ENCODE assay signal across 1 cellular context in the genomic region with DNA sequence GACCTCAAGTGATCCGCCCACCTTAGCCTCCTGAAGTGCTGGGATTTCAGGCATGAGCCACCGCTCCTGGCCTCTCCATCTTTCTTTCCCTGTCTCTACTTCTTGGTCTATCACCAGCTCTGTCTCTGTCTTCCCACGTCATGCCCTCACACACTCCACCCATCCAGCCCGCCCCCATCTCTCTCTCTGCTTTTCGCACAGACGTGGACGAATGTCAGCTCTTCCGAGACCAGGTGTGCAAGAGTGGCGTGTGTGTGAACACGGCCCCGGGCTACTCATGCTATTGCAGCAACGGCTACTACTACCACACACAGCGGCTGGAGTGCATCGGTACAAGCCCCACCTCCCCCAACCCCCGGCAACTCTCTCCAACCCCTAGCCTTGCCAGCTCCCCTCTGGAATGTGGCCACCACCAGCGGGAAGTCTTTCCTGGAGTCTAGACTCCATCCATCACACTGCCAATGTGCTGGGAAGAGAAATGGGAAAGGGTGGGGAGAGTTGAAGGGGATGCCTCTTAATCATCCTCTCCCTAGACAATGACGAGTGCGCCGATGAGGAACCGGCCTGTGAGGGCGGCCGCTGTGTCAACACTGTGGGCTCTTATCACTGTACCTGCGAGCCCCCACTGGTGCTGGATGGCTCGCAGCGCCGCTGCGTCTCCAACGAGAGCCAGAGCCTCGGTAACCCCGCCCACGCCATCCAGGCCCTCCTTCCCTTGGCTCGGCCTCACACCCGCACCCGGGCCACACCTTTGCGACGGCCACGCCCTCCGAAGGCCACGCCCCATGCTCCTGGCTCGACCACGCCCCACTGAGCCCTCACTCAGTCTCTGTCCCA.
TF ChIP-seq lines count a peak whose summit lies in the region.

No MANE protein-coding gene starts in this region.

TF ChIP-seq in K562, 482 proteins besides CTCF, POLR2A, EP300 and RAD21 (continues in another document):
- TF ChIP-seq SETDB1 (IDR thresholded peaks at IDR 0.05; ENCODE audit: low read length) (peak; percentile 64), ZBTB12 (CRISPR knock-in tag; IDR thresholded peaks at IDR 0.05) (no peak), ZKSCAN1 (IDR thresholded peaks at IDR 0.05; ENCODE audit: low read depth, low read length) (peak; percentile 52), HDAC2 (IDR thresholded peaks at IDR 0.05) (0 out of 2 replicates have a peak, but pooled peaks have one; percentile 61), HNRNPL (IDR thresholded peaks at IDR 0.05; ENCODE audit: low read depth, low read length) (no peak), ZBTB7A (IDR thresholded peaks at IDR 0.05; ENCODE audit: borderline replicate concordance, control insufficient read depth, low read depth, low read length) (peak; percentile 87; the same call in 1 of the 2 replicates), ERF (CRISPR knock-in tag; IDR thresholded peaks at IDR 0.05) (0 out of 2 replicates have a peak, but pooled peaks have one; percentile 19), NR2C1 (IDR thresholded peaks at IDR 0.05) (no peak), NR2C1 (tag; IDR thresholded peaks at IDR 0.05) (no peak), FOXK2 (conservative IDR thresholded peaks at IDR 0.05 in 1 of 2, IDR thresholded peaks at IDR 0.05 in 1 of 2; ENCODE audit: low read depth in 2 of 2) (peak; percentile 48 to 57; a peak in 2 of 4 replicates), ZEB2 (IDR thresholded peaks at IDR 0.05) (peak; percentile 98), CCNT2 (IDR thresholded peaks at IDR 0.05; ENCODE audit: borderline replicate concordance, extremely low read depth, insufficient read length, low read depth, low read length) (peak; percentile 93), DPF2 (IDR thresholded peaks at IDR 0.05) (peak; percentile 81), HCFC1 (IDR thresholded peaks at IDR 0.05; ENCODE audit: low read depth, low read length) (no peak), ZBTB5 (IDR thresholded peaks at IDR 0.05) (no peak), MIER1 (IDR thresholded peaks at IDR 0.05; ENCODE audit: low read depth) (0 out of 2 replicates have a peak, but pooled peaks have one; percentile 21), TFE3 (CRISPR knock-in tag; IDR thresholded peaks at IDR 0.05) (no peak), ETS1 (conservative IDR thresholded peaks at IDR 0.05; ENCODE audit: control insufficient read depth, low read depth, low read length) (no peak), BRF1 (IDR thresholded peaks at IDR 0.05; ENCODE audit: borderline replicate concordance, extremely low read depth, insufficient read length) (no peak), RUNX1 (IDR thresholded peaks at IDR 0.05; ENCODE audit: low read depth) (0 out of 2 replicates have a peak, but pooled peaks have one; percentile 63), BCL6 (CRISPR knock-in tag; IDR thresholded peaks at IDR 0.05) (no peak), ZBTB11 (CRISPR knock-in tag; IDR thresholded peaks at IDR 0.05) (no peak), PBX2 (CRISPR knock-in tag; IDR thresholded peaks at IDR 0.05; ENCODE audit: low read depth) (no peak), PBX2 (tag; conservative IDR thresholded peaks at IDR 0.05; ENCODE audit: low read depth) (0 out of 2 replicates have a peak, but pooled peaks have one; percentile 10), EGR1 (conservative IDR thresholded peaks at IDR 0.05) (peak; percentile 93), RBM14 (IDR thresholded peaks at IDR 0.05; ENCODE audit: borderline replicate concordance, insufficient read depth, low read depth, low read length) (no peak), RBFOX2 (IDR thresholded peaks at IDR 0.05; ENCODE audit: low read depth, low read length) (peak; percentile 50), KDM2B (CRISPR knock-in tag; IDR thresholded peaks at IDR 0.05) (no peak), NRF1 (conservative IDR thresholded peaks at IDR 0.05 in 1 of 2, IDR thresholded peaks at IDR 0.05 in 1 of 2) (peak; percentile 80 to 84), ATF7 (IDR thresholded peaks at IDR 0.05) (peak; percentile 78), NFATC3 (IDR thresholded peaks at IDR 0.05) (no peak), CBFA2T3 (IDR thresholded peaks at IDR 0.05) (peak; percentile 55), CTBP1 (IDR thresholded peaks at IDR 0.05; ENCODE audit: borderline replicate concordance) (peak; percentile 100), CXXC5 (CRISPR knock-in tag; IDR thresholded peaks at IDR 0.05) (peak; percentile 86), ZNF717 (CRISPR knock-in tag; IDR thresholded peaks at IDR 0.05) (no peak), KLF6 (CRISPR knock-in tag; IDR thresholded peaks at IDR 0.05; ENCODE audit: borderline replicate concordance) (no peak), RFX5 (IDR thresholded peaks at IDR 0.05; ENCODE audit: low read depth, low read length) (no peak), FOS (IDR thresholded peaks at IDR 0.05; ENCODE audit: extremely low read depth, insufficient read length) (no peak), FOXJ3 (CRISPR knock-in tag; IDR thresholded peaks at IDR 0.05) (no peak)
- TF ChIP-seq, protein P1, sequence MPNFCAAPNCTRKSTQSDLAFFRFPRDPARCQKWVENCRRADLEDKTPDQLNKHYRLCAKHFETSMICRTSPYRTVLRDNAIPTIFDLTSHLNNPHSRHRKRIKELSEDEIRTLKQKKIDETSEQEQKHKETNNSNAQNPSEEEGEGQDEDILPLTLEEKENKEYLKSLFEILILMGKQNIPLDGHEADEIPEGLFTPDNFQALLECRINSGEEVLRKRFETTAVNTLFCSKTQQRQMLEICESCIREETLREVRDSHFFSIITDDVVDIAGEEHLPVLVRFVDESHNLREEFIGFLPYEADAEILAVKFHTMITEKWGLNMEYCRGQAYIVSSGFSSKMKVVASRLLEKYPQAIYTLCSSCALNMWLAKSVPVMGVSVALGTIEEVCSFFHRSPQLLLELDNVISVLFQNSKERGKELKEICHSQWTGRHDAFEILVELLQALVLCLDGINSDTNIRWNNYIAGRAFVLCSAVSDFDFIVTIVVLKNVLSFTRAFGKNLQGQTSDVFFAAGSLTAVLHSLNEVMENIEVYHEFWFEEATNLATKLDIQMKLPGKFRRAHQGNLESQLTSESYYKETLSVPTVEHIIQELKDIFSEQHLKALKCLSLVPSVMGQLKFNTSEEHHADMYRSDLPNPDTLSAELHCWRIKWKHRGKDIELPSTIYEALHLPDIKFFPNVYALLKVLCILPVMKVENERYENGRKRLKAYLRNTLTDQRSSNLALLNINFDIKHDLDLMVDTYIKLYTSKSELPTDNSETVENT (CRISPR knock-in tag; IDR thresholded peaks at IDR 0.05): peak; percentile 73; the same call in 1 of the 2 replicates
- TF ChIP-seq, protein P2, sequence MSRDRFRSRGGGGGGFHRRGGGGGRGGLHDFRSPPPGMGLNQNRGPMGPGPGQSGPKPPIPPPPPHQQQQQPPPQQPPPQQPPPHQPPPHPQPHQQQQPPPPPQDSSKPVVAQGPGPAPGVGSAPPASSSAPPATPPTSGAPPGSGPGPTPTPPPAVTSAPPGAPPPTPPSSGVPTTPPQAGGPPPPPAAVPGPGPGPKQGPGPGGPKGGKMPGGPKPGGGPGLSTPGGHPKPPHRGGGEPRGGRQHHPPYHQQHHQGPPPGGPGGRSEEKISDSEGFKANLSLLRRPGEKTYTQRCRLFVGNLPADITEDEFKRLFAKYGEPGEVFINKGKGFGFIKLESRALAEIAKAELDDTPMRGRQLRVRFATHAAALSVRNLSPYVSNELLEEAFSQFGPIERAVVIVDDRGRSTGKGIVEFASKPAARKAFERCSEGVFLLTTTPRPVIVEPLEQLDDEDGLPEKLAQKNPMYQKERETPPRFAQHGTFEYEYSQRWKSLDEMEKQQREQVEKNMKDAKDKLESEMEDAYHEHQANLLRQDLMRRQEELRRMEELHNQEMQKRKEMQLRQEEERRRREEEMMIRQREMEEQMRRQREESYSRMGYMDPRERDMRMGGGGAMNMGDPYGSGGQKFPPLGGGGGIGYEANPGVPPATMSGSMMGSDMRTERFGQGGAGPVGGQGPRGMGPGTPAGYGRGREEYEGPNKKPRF (IDR thresholded peaks at IDR 0.05; ENCODE audit: low read depth, low read length): no peak
- TF ChIP-seq, protein P3, sequence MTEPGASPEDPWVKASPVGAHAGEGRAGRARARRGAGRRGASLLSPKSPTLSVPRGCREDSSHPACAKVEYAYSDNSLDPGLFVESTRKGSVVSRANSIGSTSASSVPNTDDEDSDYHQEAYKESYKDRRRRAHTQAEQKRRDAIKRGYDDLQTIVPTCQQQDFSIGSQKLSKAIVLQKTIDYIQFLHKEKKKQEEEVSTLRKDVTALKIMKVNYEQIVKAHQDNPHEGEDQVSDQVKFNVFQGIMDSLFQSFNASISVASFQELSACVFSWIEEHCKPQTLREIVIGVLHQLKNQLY (CRISPR knock-in tag; conservative IDR thresholded peaks at IDR 0.05): no peak
